Comparison of ENCODE assay signal across 9 cellular contexts in genomic region chr9:129270205-129270604, GRCh38.
DNase-seq lines count a peak whose midpoint lies in the region; ATAC-seq and TF ChIP-seq lines count a peak whose summit lies in the region.
"Had no signal": no experiment of that assay in that cellular context is flagged by ENCODE, and none has a peak within 500 bp of the region (broad histone marks: within the 10 kb centered on the region; RNA-seq: fewer than 3 reads in every experiment).

No MANE protein-coding gene starts in this region.

- H3K27me3 ChIP-seq in tibial nerve (no peaks in the 10 kb centered on the region), thyroid gland (no peaks in the 10 kb centered on the region), sigmoid colon (no peaks in the 10 kb centered on the region)

- H3K4me3 ChIP-seq in GM08714 (ENCODE audit: low read length) (peak overlapping the region; percentile 55; the same call in 1 of the 2 replicates), tibial nerve (no peak overlapping the region), thyroid gland (replicated peaks in 1 of 3) (no peak overlapping the region), sigmoid colon (no peak overlapping the region)

- TF ChIP-seq POLR2A in tibial nerve (IDR thresholded peaks at IDR 0.05) = no peak
- TF ChIP-seq POLR2A in thyroid gland (IDR thresholded peaks at IDR 0.05) = no peak
- no peak for TF ChIP-seq POLR2A in sigmoid colon (IDR thresholded peaks at IDR 0.05)

- TF ChIP-seq CTCF in tibial nerve (IDR thresholded peaks at IDR 0.05) = no peak
- no peak for TF ChIP-seq CTCF in thyroid gland (IDR thresholded peaks at IDR 0.05)
- TF ChIP-seq CTCF in sigmoid colon (IDR thresholded peaks at IDR 0.05) = no peak

- no peak for TF ChIP-seq EP300 in tibial nerve (IDR thresholded peaks at IDR 0.05)
- TF ChIP-seq EP300 in sigmoid colon (IDR thresholded peaks at IDR 0.05) = no peak

- H3K36me3 ChIP-seq in tibial nerve (no peaks in the 10 kb centered on the region), thyroid gland (no peaks in the 10 kb centered on the region), sigmoid colon (no peaks in the 10 kb centered on the region)

- H3K4me1 ChIP-seq in tibial nerve (peaks cover 0 to 9% (median 3%) of the 10 kb centered on the region in 4 donors), thyroid gland (no peaks in the 10 kb centered on the region), sigmoid colon (no peaks in the 10 kb centered on the region)

- intact Hi-C loops in thyroid gland (cut with DNase I) (no loop called here), sigmoid colon (cut with DNase I) (no loop called here)

- no peaks in the 10 kb centered on the region for H3K9me3 ChIP-seq in tibial nerve
- H3K9me3 ChIP-seq in thyroid gland = no peaks in the 10 kb centered on the region
- no peaks in the 10 kb centered on the region for H3K9me3 ChIP-seq in sigmoid colon

- 93 to 94% methylated on average over 10 of the region's 10 CpGs for WGBS in tibial nerve, 2 donors
- 87 to 88% methylated on average over 10 of the region's 10 CpGs for WGBS in thyroid gland, 2 donors
- WGBS in sigmoid colon, 2 donors = 68 to 78% methylated on average over 10 of the region's 10 CpGs

- ATAC-seq in GM21423 (IDR thresholded peaks at IDR 0.05; ENCODE audit: unreplicated experiment) = peak; percentile 75
- peak; percentile 56 for ATAC-seq in HG03565 (IDR thresholded peaks at IDR 0.05; ENCODE audit: unreplicated experiment)

- peak; percentile 39 for DNase-seq in central memory CD4-positive, alpha-beta T cell
- no peak for DNase-seq in NCI-H187 treated with DMSO at 0.1 percent for 48 hours (lab: John Stamatoyannopoulos, UW)
- no peak for DNase-seq in tibial nerve (ENCODE audit: low spot score in 2 of 2)
- no peak for DNase-seq in thyroid gland
- no peak for DNase-seq in sigmoid colon
- DNase-seq: NCI-H2081 treated with DMSO at 0.1 percent for 48 hours had no signal

- H3K27ac ChIP-seq in tibial nerve = no peak overlapping the region
- H3K27ac ChIP-seq in thyroid gland = no peak overlapping the region
- H3K27ac ChIP-seq in sigmoid colon = no peak overlapping the region
